In genomic region chr6:44034391-44034861, GRCh38 we compare ENCODE assay signal across 15 cellular contexts.
DNase-seq lines count a peak whose midpoint lies in the region; ATAC-seq and TF ChIP-seq lines count a peak whose summit lies in the region.
"Had no signal": no experiment of that assay in that cellular context is flagged by ENCODE, and none has a peak within 500 bp of the region (broad histone marks: within the 10 kb centered on the region; RNA-seq: fewer than 3 reads in every experiment).

No MANE protein-coding gene starts in this region.

- peak overlapping the region; percentile 93 for H2BK12ac ChIP-seq in neuronal stem cell (ENCODE audit: low read length)

- peak overlapping the region; percentile 85 for H3K18ac ChIP-seq in neuronal stem cell (ENCODE audit: low read length)

- H3K27me3 Mint-ChIP-seq in activated naive CD4-positive, alpha-beta T cell treated with anti-CD3 and anti-CD28 coated beads, Interleukin-2, amount 10 ng/mL, durations not matched to agents 7 days and 5 days, result peaks cover 27% of the 10 kb centered on the region
- H3K27me3 Mint-ChIP-seq: activated T-cell treated with anti-CD3 and anti-CD28 coated beads, Interleukin-2, amount 50 U/mL, for 24 hours had no signal

- no peaks in the 10 kb centered on the region for H3K9me3 Mint-ChIP-seq in activated naive CD4-positive, alpha-beta T cell treated with anti-CD3 and anti-CD28 coated beads, Interleukin-2, amount 10 ng/mL, durations not matched to agents 7 days and 5 days
- H3K9me3 Mint-ChIP-seq: activated T-cell treated with anti-CD3 and anti-CD28 coated beads, Interleukin-2, amount 50 U/mL, for 24 hours had no signal

- H2AK5ac ChIP-seq in neuronal stem cell (ENCODE audit: low read depth, low read length), result peak overlapping the region; percentile 86

- H3K36me3 ChIP-seq in BLaER1 treated with 17β-estradiol and CSF1 and Interleukin-3, amounts not matched to agents 10 nM and 100 nM, result no peaks in the 10 kb centered on the region
- H3K36me3 ChIP-seq in breast epithelium (no peaks in the 10 kb centered on the region), neuronal stem cell (replicated peaks in 1 of 2; ENCODE audit: control insufficient read depth in 2 of 2, insufficient read depth in 2 of 2, low read length in 2 of 2) (no peaks in the 10 kb centered on the region)
- H3K36me3 ChIP-seq: upper lobe of left lung had no signal

- H2BK5ac ChIP-seq in neuronal stem cell (ENCODE audit: low read length), result no peak overlapping the region

- H2BK120ac ChIP-seq in neuronal stem cell (ENCODE audit: low read depth, low read length), result peak overlapping the region; percentile 24

- no peak overlapping the region for H3K27ac Mint-ChIP-seq in activated naive CD4-positive, alpha-beta T cell treated with anti-CD3 and anti-CD28 coated beads, Interleukin-2, amount 10 ng/mL, durations not matched to agents 7 days and 5 days
- H3K27ac Mint-ChIP-seq: activated T-cell treated with anti-CD3 and anti-CD28 coated beads, Interleukin-2, amount 50 U/mL, for 24 hours; B cell had no signal

- no peaks in the 10 kb centered on the region for H4K20me1 ChIP-seq in BLaER1 treated with 17β-estradiol and CSF1 and Interleukin-3, amounts not matched to agents 10 nM and 100 nM

- H4K8ac ChIP-seq in neuronal stem cell (ENCODE audit: low read depth, low read length), result no peak overlapping the region

- no peak for TF ChIP-seq CTCF in breast epithelium (IDR thresholded peaks at IDR 0.05)

- no peak overlapping the region for H3K23ac ChIP-seq in neuronal stem cell (ENCODE audit: low read depth, low read length, poor library complexity)

- peak overlapping the region; percentile 97 for H3K14ac ChIP-seq in neuronal stem cell (ENCODE audit: low read length)

- intact Hi-C loops in breast epithelium (cut with DNase I; ENCODE audit: low total_unique reads), result loop anchor here (5.0 kb wide), 1 partner anchor 882 kb away; no protein-coding TSS in a partner anchor

- H3K79me1 ChIP-seq in neuronal stem cell (ENCODE audit: low read depth, low read length), result no peaks in the 10 kb centered on the region

- H3K27me3 ChIP-seq in BLaER1 treated with 17β-estradiol and CSF1 and Interleukin-3, amounts not matched to agents 10 nM and 100 nM, result no peaks in the 10 kb centered on the region
- H3K27me3 ChIP-seq in breast epithelium (no peaks in the 10 kb centered on the region), neuronal stem cell (ENCODE audit: control insufficient read depth in 3 of 3, insufficient read depth in 3 of 3, low read depth in 1 of 3, low read length in 3 of 3) (peaks cover 0 to 25% (median 0%) of the 10 kb centered on the region in 3 experiments)
- H3K27me3 ChIP-seq: dorsolateral prefrontal cortex, upper lobe of left lung had no signal

- no peaks in the 10 kb centered on the region for H3K9me3 ChIP-seq in BLaER1 treated with 17β-estradiol and CSF1 and Interleukin-3, amounts not matched to agents 10 nM and 100 nM (replicated peaks in 1 of 11)
- H3K9me3 ChIP-seq in breast epithelium, result no peaks in the 10 kb centered on the region
- no peaks in the 10 kb centered on the region for H3K9me3 ChIP-seq in neuronal stem cell (replicated peaks in 1 of 2; ENCODE audit: control insufficient read depth in 2 of 2, insufficient read depth in 1 of 2, low read depth in 1 of 2, low read length in 2 of 2)
- H3K9me3 ChIP-seq: mucosa of descending colon, psoas muscle, upper lobe of left lung had no signal

- H3K4me2 ChIP-seq in BLaER1 treated with 17β-estradiol and CSF1 and Interleukin-3, amounts not matched to agents 10 nM and 100 nM, result peak overlapping the region; percentile 80 to 99 (median 92)
- H3K4me2 ChIP-seq in neuronal stem cell (ENCODE audit: insufficient read depth, low read length, poor library complexity, severe bottlenecking), result no peak overlapping the region

- peak overlapping the region in 4 of 10 experiments; percentile 5 to 45 (median 34); a peak in 5 of 20 replicates for H3K4me3 ChIP-seq in BLaER1 treated with 17β-estradiol and CSF1 and Interleukin-3, amounts not matched to agents 10 nM and 100 nM
- H3K4me3 ChIP-seq in breast epithelium (no peak overlapping the region), neuronal stem cell (ENCODE audit: low read length in 2 of 2) (no peak overlapping the region)
- H3K4me3 ChIP-seq: dorsolateral prefrontal cortex, mucosa of descending colon, psoas muscle, upper lobe of left lung had no signal

- no CpG with 5 or more reads among the region's 4 CpGs for WGBS in neuronal stem cell (ENCODE audit: extremely low coverage in 2 of 2, insufficient read length in 2 of 2, insufficient replicate concordance in 1 of 2), 2 donors

- ATAC-seq in HG02763 (IDR thresholded peaks at IDR 0.05; ENCODE audit: unreplicated experiment) (no peak), GM18907 (IDR thresholded peaks at IDR 0.05; ENCODE audit: unreplicated experiment) (no peak)
- ATAC-seq: mucosa of descending colon had no signal

- TF ChIP-seq POLR2A in breast epithelium (IDR thresholded peaks at IDR 0.05), result no peak

- CTCF ChIA-PET in activated naive CD4-positive, alpha-beta T cell treated with anti-CD3 and anti-CD28 coated beads, Interleukin-2, amount 10 ng/mL, durations not matched to agents 7 days and 5 days (lab: Charles Lee), result interaction anchor here (1.1 kb wide), 1 partner anchor 28 kb away, joined by 4 read pairs; no protein-coding TSS in a partner anchor

- H3K4me3 Mint-ChIP-seq in activated naive CD4-positive, alpha-beta T cell treated with anti-CD3 and anti-CD28 coated beads, Interleukin-2, amount 10 ng/mL, durations not matched to agents 7 days and 5 days, result no peak overlapping the region
- H3K4me3 Mint-ChIP-seq: activated T-cell treated with anti-CD3 and anti-CD28 coated beads, Interleukin-2, amount 50 U/mL, for 24 hours; B cell had no signal

- H2BK15ac ChIP-seq in neuronal stem cell (ENCODE audit: low read length), result peak overlapping the region; percentile 81

- no peak overlapping the region for H2AFZ ChIP-seq in neuronal stem cell (ENCODE audit: low read length)

- peak overlapping the region in 10 of 11 experiments; percentile 40 to 76 (median 70); a peak in 20 of 22 replicates for H3K27ac ChIP-seq in BLaER1 treated with 17β-estradiol and CSF1 and Interleukin-3, amounts not matched to agents 10 nM and 100 nM
- H3K27ac ChIP-seq in breast epithelium (peak overlapping the region; percentile 52 to 72), neuronal stem cell (replicated peaks; ENCODE audit: low read length) (no peak overlapping the region)
- H3K27ac ChIP-seq: dorsolateral prefrontal cortex, psoas muscle, upper lobe of left lung had no signal

- DNase-seq in LoVo (ENCODE audit: low spot score), result peak; percentile 18
- peak in 1 of 2 donors; percentile 38 for DNase-seq in breast epithelium (ENCODE audit: low spot score in 2 of 2)
- no peak for DNase-seq in neuronal stem cell (ENCODE audit: low spot score)
- no peak for DNase-seq in activated naive CD4-positive, alpha-beta T cell treated with anti-CD3 and anti-CD28 coated beads, Interleukin-2, amount 10 ng/mL, durations not matched to agents 7 days and 5 days
- DNase-seq in central memory CD4-positive, alpha-beta T cell, result no peak
- DNase-seq: activated CD4-positive, CD25-positive, alpha-beta regulatory T cell treated with anti-CD3 and anti-CD28 coated beads, Interleukin-2, amount 50 U/mL, for 72 hours; activated T-cell treated with anti-CD3 and anti-CD28 coated beads, Interleukin-2, amount 50 U/mL, for 24 hours; psoas muscle; upper lobe of left lung had no signal

- H3K9ac ChIP-seq in BLaER1 treated with 17β-estradiol and CSF1 and Interleukin-3, amounts not matched to agents 10 nM and 100 nM, result peak overlapping the region in 10 of 11 experiments; percentile 3 to 43 (median 26); a peak in 13 of 22 replicates
- peak overlapping the region; percentile 65 for H3K9ac ChIP-seq in neuronal stem cell (ENCODE audit: low read depth, low read length, poor library complexity)

- no peaks in the 10 kb centered on the region for H3K4me1 Mint-ChIP-seq in activated naive CD4-positive, alpha-beta T cell treated with anti-CD3 and anti-CD28 coated beads, Interleukin-2, amount 10 ng/mL, durations not matched to agents 7 days and 5 days

- H3K4me1 ChIP-seq in BLaER1 treated with 17β-estradiol and CSF1 and Interleukin-3, amounts not matched to agents 10 nM and 100 nM, result peaks cover 36 to 67% (median 53%) of the 10 kb centered on the region in 10 experiments
- H3K4me1 ChIP-seq in breast epithelium (peaks cover 0 to 11% of the 10 kb centered on the region in 2 donors), neuronal stem cell (ENCODE audit: control insufficient read depth in 2 of 2, insufficient read depth in 1 of 2, low read depth in 1 of 2, low read length in 2 of 2) (peaks cover 0 to 5% of the 10 kb centered on the region in 2 donors)
- H3K4me1 ChIP-seq: psoas muscle had no signal

- no peak overlapping the region for H4K91ac ChIP-seq in neuronal stem cell (ENCODE audit: low read depth, low read length, poor library complexity)

- no peak overlapping the region for H3K4ac ChIP-seq in neuronal stem cell (ENCODE audit: low read length)

- no peaks in the 10 kb centered on the region for H3K36me3 Mint-ChIP-seq in activated naive CD4-positive, alpha-beta T cell treated with anti-CD3 and anti-CD28 coated beads, Interleukin-2, amount 10 ng/mL, durations not matched to agents 7 days and 5 days
